8 cellular contexts compared by ENCODE assay signal in genomic region chr11:67505605-67506396, GRCh38. TPM values are rescaled to one million over a fixed set of nuclear protein-coding genes. Genes with fewer than 3 reads are reported as not detected.
A peak's percentile ranks its signal among the peaks of the same experiment; 100 is the strongest.
DNase-seq lines count a peak whose midpoint lies in the region; ATAC-seq and TF ChIP-seq lines count a peak whose summit lies in the region.

No MANE protein-coding gene starts in this region.

- H3K27ac Mint-ChIP-seq in CD4-positive, alpha-beta memory T cell, result peak overlapping the region; percentile 96 to 99 (median 97)

- POLR2A ChIA-PET in CD4-positive, alpha-beta memory T cell (lab: Charles Lee; ENCODE audit: partially characterized antibody), result interaction anchor here (0.6 to 8.7 kb wide), 20 partner anchors 14 to 160 kb away, joined by 3 to 124 read pairs (median 7); partner anchors contain the start of genes AIP, CLCF1, POLD4 and PPP1CA

- peak; percentile 88 to 98 (median 89) for DNase-seq in CD4-positive, alpha-beta memory T cell
- DNase-seq in HFF-Myc (ENCODE audit: extremely low read depth, low read depth) (peak; percentile 70), NCI-H2227 treated with DMSO at 0.1 percent for 48 hours (lab: John Stamatoyannopoulos, UW) (peak; percentile 59), caudate nucleus (lab: John Stamatoyannopoulos, UW) (peak in 58 of 61 donors; percentile 21 to 86 (median 66)), islet precursor cell (peak; percentile 92), spleen (peak; percentile 97)
- DNase-seq in activated CD4-positive, CD25-positive, alpha-beta regulatory T cell treated with anti-CD3 and anti-CD28 coated beads, Interleukin-2, amount 50 U/mL, for 16 hours (ENCODE audit: low read depth, low spot score), result peak; percentile 79

- CTCF ChIA-PET in CD4-positive, alpha-beta memory T cell (lab: Charles Lee; ENCODE audit: partially characterized antibody), result interaction anchor here (0.6 to 2.8 kb wide), 9 partner anchors 14 to 154 kb away, joined by 3 to 9 read pairs (median 4); partner anchors contain the start of genes POLD4, PPP1CA and TBC1D10C

- peaks cover 24% of the 10 kb centered on the region for H3K36me3 ChIP-seq in CD4-positive, alpha-beta memory T cell (ENCODE audit: insufficient read depth, low read length)
- H3K36me3 ChIP-seq in spleen, result peaks cover 0 to 38% (median 16%) of the 10 kb centered on the region in 6 donors

- ATAC-seq in HG02610 (IDR thresholded peaks at IDR 0.05; ENCODE audit: unreplicated experiment), result no peak

- H3K27me3 Mint-ChIP-seq in CD4-positive, alpha-beta memory T cell, result peaks cover 0 to 1% of the 10 kb centered on the region in 2 donors

- intact Hi-C loops in CD4-positive, alpha-beta memory T cell (cut with micrococcal nuclease), result loop anchor here (1.0 to 5.0 kb wide), 7 partner anchors 22 to 228 kb away; partner anchors contain the start of genes RPS6KB2 and TMEM134
- intact Hi-C loops in spleen (cut with DNase I; ENCODE audit: low total_unique reads), result loop anchor here (5.0 kb wide), 1 partner anchor 108 kb away; no protein-coding TSS in a partner anchor

- TF ChIP-seq CTCF in HFF-Myc (IDR thresholded peaks at IDR 0.05; ENCODE audit: low read depth, low read length, missing control alignments), result peak; percentile 98
- TF ChIP-seq CTCF in spleen (IDR thresholded peaks at IDR 0.05 in 8 of 11, conservative IDR thresholded peaks at IDR 0.05 in 3 of 11), result peak; percentile 96 to 99 (median 97)

- 0 to 14% (median 9%) methylated on average over 7 to 17 of the region's 17 CpGs for WGBS in spleen, 5 donors

- peaks cover 0 to 2% (median 0%) of the 10 kb centered on the region in 8 donors for H3K9me3 Mint-ChIP-seq in CD4-positive, alpha-beta memory T cell

- TF ChIP-seq POLR2A in spleen (IDR thresholded peaks at IDR 0.05), result no peak

- H3K4me1 ChIP-seq in CD4-positive, alpha-beta memory T cell (ENCODE audit: insufficient read depth, low read length), result peaks cover 52% of the 10 kb centered on the region
- peaks cover 32 to 80% (median 60%) of the 10 kb centered on the region in 6 donors for H3K4me1 ChIP-seq in spleen

- peak overlapping the region; percentile 93 for H3K27ac ChIP-seq in CD4-positive, alpha-beta memory T cell (ENCODE audit: low read depth, low read length)
- H3K27ac ChIP-seq in caudate nucleus (ENCODE audit: low read depth, low read length), result peak overlapping the region; percentile 84
- H3K27ac ChIP-seq in spleen, result peak overlapping the region; percentile 75 to 99 (median 98)

- H3K4me1 Mint-ChIP-seq in CD4-positive, alpha-beta memory T cell, result peaks cover 28 to 66% (median 43%) of the 10 kb centered on the region in 4 donors

- H3K27me3 ChIP-seq in CD4-positive, alpha-beta memory T cell (ENCODE audit: insufficient read depth, low read length), result no peaks in the 10 kb centered on the region
- peaks cover 0 to 23% (median 0%) of the 10 kb centered on the region in 7 donors for H3K27me3 ChIP-seq in spleen (replicated peaks in 1 of 7)

- peak overlapping the region; percentile 89 to 98 (median 92) for H3K4me3 Mint-ChIP-seq in CD4-positive, alpha-beta memory T cell

- H3K36me3 Mint-ChIP-seq in CD4-positive, alpha-beta memory T cell, result peaks cover 5 to 34% of the 10 kb centered on the region in 2 donors

- no peaks in the 10 kb centered on the region for H3K9me3 ChIP-seq in CD4-positive, alpha-beta memory T cell (ENCODE audit: control insufficient read depth in 1 of 2, low read length in 2 of 2)
- H3K9me3 ChIP-seq in spleen, result no peaks in the 10 kb centered on the region

- peak overlapping the region; percentile 49 to 79 for H3K4me3 ChIP-seq in CD4-positive, alpha-beta memory T cell (ENCODE audit: low read length in 2 of 2)
- H3K4me3 ChIP-seq in HFF-Myc (replicated peaks; ENCODE audit: low read depth, low read length) (peak overlapping the region; percentile 71), spleen (peak overlapping the region; percentile 67 to 97 (median 87))

RNA-seq across cellular contexts. Expression of gene PITPNM1, which starts 0.6 kb away (rescaled TPM):
- 100 to 1,000 TPM; 137 to 143 TPM for total RNA-seq in CD4-positive, alpha-beta memory T cell
- 10 to 100 TPM; 15.0 to 43.6 TPM for polyA plus RNA-seq in CD4-positive, alpha-beta memory T cell
- 10 to 100 TPM; 42.5 to 86.9 (median 74.9) TPM for total RNA-seq in spleen
- polyA plus RNA-seq in spleen, result 10 to 100 TPM; 17.8 to 67.0 (median 29.2) TPM

RNA-seq across cellular contexts. Expression of gene CDK2AP2, which starts 2.2 kb away (rescaled TPM):
- total RNA-seq in CD4-positive, alpha-beta memory T cell, result 10 to 100 TPM; 85.8 to 86.0 TPM
- polyA plus RNA-seq in CD4-positive, alpha-beta memory T cell, result 100 to 1,000 TPM in 1 of 2 donors, 10 to 100 TPM in 1; 83.3 to 152 TPM
- 10 to 100 TPM; 32.9 to 49.9 (median 40.9) TPM for total RNA-seq in spleen
- 10 to 100 TPM; 35.6 to 57.1 (median 51.0) TPM for polyA plus RNA-seq in spleen

RNA-seq across cellular contexts. Expression of gene CABP2, which starts 17.4 kb away (rescaled TPM):
- not detected for total RNA-seq in CD4-positive, alpha-beta memory T cell
- polyA plus RNA-seq in CD4-positive, alpha-beta memory T cell, result not detected
- not detected for total RNA-seq in spleen
- polyA plus RNA-seq in spleen, result not detected

RNA-seq across cellular contexts. Expression of gene AIP, which starts 23.0 kb away (rescaled TPM):
- 100 to 1,000 TPM; 131 to 132 TPM for total RNA-seq in CD4-positive, alpha-beta memory T cell
- 100 to 1,000 TPM; 152 to 185 TPM for polyA plus RNA-seq in CD4-positive, alpha-beta memory T cell
- 10 to 100 TPM; 72.2 to 95.8 (median 88.1) TPM for total RNA-seq in spleen
- 100 to 1,000 TPM; 135 to 146 (median 141) TPM for polyA plus RNA-seq in spleen

RNA-seq across cellular contexts. Expression of gene TMEM134, which starts 36.8 kb away (rescaled TPM):
- total RNA-seq in CD4-positive, alpha-beta memory T cell, result 10 to 100 TPM; 90.1 to 99.1 TPM
- 100 to 1,000 TPM; 152 to 162 TPM for polyA plus RNA-seq in CD4-positive, alpha-beta memory T cell
- total RNA-seq in spleen, result 100 to 1,000 TPM in 3 of 7 donors, 10 to 100 TPM in 4; 48.5 to 192 (median 66.6) TPM
- polyA plus RNA-seq in spleen, result 100 to 1,000 TPM in 1 of 3 donors, 10 to 100 TPM in 2; 94.6 to 123 (median 95.1) TPM
